Comparison of ENCODE assay signal across 22 cellular contexts in genomic region chr3:14242490-14243311, GRCh38.
"Had no signal": no experiment of that assay in that cellular context is flagged by ENCODE, and none has a peak within 500 bp of the region (broad histone marks: within the 10 kb centered on the region; RNA-seq: fewer than 3 reads in every experiment).

No MANE protein-coding gene starts in this region.

- FAIRE-seq: kidney had no signal

- H3K27ac Mint-ChIP-seq: activated CD4-positive, alpha-beta memory T cell treated with anti-CD3 and anti-CD28 coated beads for 36 hours; activated naive CD4-positive, alpha-beta T cell treated with anti-CD3 and anti-CD28 coated beads, Interleukin-2, amount 10 ng/mL, durations not matched to agents 7 days and 5 days; dendritic cell treated with granulocyte-macrophage colony-stimulating factor and Interleukin-4, amounts not matched to agents 40 ng/mL and 50 ng/mL, for 4 days; mesothelial cell of epicardium; natural killer cell treated with Interleukin-12 subunit alpha and Interleukin-12 subunit beta and Interleukin-15 and Interleukin-18, amount 100 ng/mL, for 72 hours; progenitor cell of endocrine pancreas; stimulated activated naive CD8-positive, alpha-beta T cell treated with anti-CD3 and anti-CD28 coated beads, Interleukin-15, Interleukin-2, amounts not matched to agents 100 ng/mL and 50 ng/mL, for 24 hours had no signal

- H3K27ac ChIP-seq: tibial nerve had no signal

- H3K9ac ChIP-seq: SK-N-SH had no signal

- H3K4me2 ChIP-seq: SK-N-SH had no signal

- DNase-seq: activated CD4-positive, alpha-beta memory T cell treated with anti-CD3 and anti-CD28 coated beads for 36 hours; activated CD4-positive, alpha-beta T cell treated with anti-CD3 and anti-CD28 coated beads for 48 hours; activated effector memory CD4-positive, alpha-beta T cell treated with anti-CD3 and anti-CD28 coated beads, Interleukin-2, amount 50 U/mL, for 16 hours; activated naive CD4-positive, alpha-beta T cell treated with anti-CD3 and anti-CD28 coated beads, Interleukin-2, amount 10 ng/mL, durations not matched to agents 7 days and 5 days; activated T-cell treated with anti-CD3 and anti-CD28 coated beads for 4 hours; effector CD4-positive, alpha-beta T cell; erythroblast; foreskin fibroblast; kidney; occipital lobe; right cardiac atrium; SK-N-SH; stimulated activated CD4-positive, alpha-beta T cell treated with anti-CD3 and anti-CD28 coated beads, Interleukin-1b, Interleukin-23, amount 100 ng/mL, for 48 hours; substantia nigra had no signal

- H3K36me3 Mint-ChIP-seq: activated CD4-positive, alpha-beta memory T cell treated with anti-CD3 and anti-CD28 coated beads for 36 hours; activated naive CD4-positive, alpha-beta T cell treated with anti-CD3 and anti-CD28 coated beads, Interleukin-2, amount 10 ng/mL, durations not matched to agents 7 days and 5 days; mesothelial cell of epicardium; natural killer cell treated with Interleukin-12 subunit alpha and Interleukin-12 subunit beta and Interleukin-15 and Interleukin-18, amount 100 ng/mL, for 72 hours had no signal

- H3K9me3 Mint-ChIP-seq: activated CD4-positive, alpha-beta memory T cell treated with anti-CD3 and anti-CD28 coated beads for 36 hours; activated naive CD4-positive, alpha-beta T cell treated with anti-CD3 and anti-CD28 coated beads, Interleukin-2, amount 10 ng/mL, durations not matched to agents 7 days and 5 days; dendritic cell treated with granulocyte-macrophage colony-stimulating factor and Interleukin-4, amounts not matched to agents 40 ng/mL and 50 ng/mL, for 4 days; mesothelial cell of epicardium; natural killer cell treated with Interleukin-12 subunit alpha and Interleukin-12 subunit beta and Interleukin-15 and Interleukin-18, amount 100 ng/mL, for 72 hours; stimulated activated naive CD8-positive, alpha-beta T cell treated with anti-CD3 and anti-CD28 coated beads, Interleukin-15, Interleukin-2, amounts not matched to agents 100 ng/mL and 50 ng/mL, for 24 hours had no signal

- H3K4me3 ChIP-seq: lung, tibial nerve had no signal

- H3K9me2 ChIP-seq: SK-N-SH had no signal

- H3K36me3 ChIP-seq: tibial nerve had no signal

- H3K4me3 Mint-ChIP-seq: activated CD4-positive, alpha-beta memory T cell treated with anti-CD3 and anti-CD28 coated beads for 36 hours; activated naive CD4-positive, alpha-beta T cell treated with anti-CD3 and anti-CD28 coated beads, Interleukin-2, amount 10 ng/mL, durations not matched to agents 7 days and 5 days; dendritic cell treated with granulocyte-macrophage colony-stimulating factor and Interleukin-4, amounts not matched to agents 40 ng/mL and 50 ng/mL, for 4 days; mesothelial cell of epicardium; natural killer cell treated with Interleukin-12 subunit alpha and Interleukin-12 subunit beta and Interleukin-15 and Interleukin-18, amount 100 ng/mL, for 72 hours; stimulated activated naive CD8-positive, alpha-beta T cell treated with anti-CD3 and anti-CD28 coated beads, Interleukin-15, Interleukin-2, amounts not matched to agents 100 ng/mL and 50 ng/mL, for 24 hours had no signal

- H3K9me3 ChIP-seq: SK-N-SH, tibial nerve had no signal

- ATAC-seq: left lobe of liver; natural killer cell treated with Interleukin-12 subunit alpha and Interleukin-12 subunit beta and Interleukin-15 and Interleukin-18, amount 100 ng/mL, for 72 hours had no signal

- H3K27me3 ChIP-seq: tibial nerve had no signal

- H3K4me1 Mint-ChIP-seq: activated naive CD4-positive, alpha-beta T cell treated with anti-CD3 and anti-CD28 coated beads, Interleukin-2, amount 10 ng/mL, durations not matched to agents 7 days and 5 days had no signal
